10 cellular contexts compared by ENCODE assay signal in the genomic region with DNA sequence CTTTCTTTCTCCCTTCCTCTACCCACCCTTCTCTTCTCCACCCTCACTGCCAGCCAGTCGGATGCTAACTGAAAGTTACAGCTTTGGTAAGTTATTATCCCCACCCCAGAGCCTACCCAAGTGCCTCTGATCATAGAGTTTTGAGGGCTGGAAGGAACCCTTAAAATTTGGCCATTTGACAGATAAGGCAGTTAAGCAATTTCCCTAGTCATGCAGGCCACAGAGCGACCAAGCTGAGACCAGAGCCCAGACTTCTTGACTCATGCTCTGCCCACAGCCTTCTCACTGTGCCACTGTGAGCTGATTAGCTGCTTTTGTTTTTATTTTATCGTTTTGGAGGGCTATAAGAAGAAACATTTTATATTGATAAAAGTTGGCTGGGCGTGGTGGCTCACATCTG. TPM values are rescaled to one million over a fixed set of nuclear protein-coding genes. Genes with fewer than 3 reads are reported as not detected.
A peak's percentile ranks its signal among the peaks of the same experiment; 100 is the strongest.
DNase-seq lines count a peak whose midpoint lies in the region.
"Had no signal": no experiment of that assay in that cellular context is flagged by ENCODE, and none has a peak within 500 bp of the region (broad histone marks: within the 10 kb centered on the region; RNA-seq: fewer than 3 reads in every experiment).

No MANE protein-coding gene starts in this region.

- H3K27me3 Mint-ChIP-seq in activated naive CD4-positive, alpha-beta T cell treated with anti-CD3 and anti-CD28 coated beads, Interleukin-2, amount 50 U/mL, for 24 hours: no peaks in the 10 kb centered on the region

- H3K4me1 Mint-ChIP-seq in activated naive CD4-positive, alpha-beta T cell treated with anti-CD3 and anti-CD28 coated beads, Interleukin-2, amount 50 U/mL, for 24 hours: peaks cover 10% of the 10 kb centered on the region

- no peaks in the 10 kb centered on the region for H3K9me3 Mint-ChIP-seq in activated naive CD4-positive, alpha-beta T cell treated with anti-CD3 and anti-CD28 coated beads, Interleukin-2, amount 50 U/mL, for 24 hours

- peak overlapping the region; percentile 56 for H3K27ac Mint-ChIP-seq in activated naive CD4-positive, alpha-beta T cell treated with anti-CD3 and anti-CD28 coated beads, Interleukin-2, amount 50 U/mL, for 24 hours

- DNase-seq in activated naive CD4-positive, alpha-beta T cell (lab: John Stamatoyannopoulos, UW): no peak
- DNase-seq in amniotic epithelial cell (ENCODE audit: low read depth): peak; percentile 64
- DNase-seq in stromal cell of bone marrow (ENCODE audit: low read depth): peak; percentile 80
- DNase-seq in iPS-NIHi7 (ENCODE audit: extremely low spot score): no peak
- no peak for DNase-seq in mesenteric fat pad (ENCODE audit: low spot score)
- DNase-seq: activated CD8-positive, alpha-beta memory T cell treated with anti-CD3 and anti-CD28 coated beads, Interleukin-2, amount 50 U/mL, for 48 hours; NCI-H2227 treated with DMSO at 0.1 percent for 48 hours; stimulated activated naive CD4-positive, alpha-beta T cell had no signal

- H3K4me3 Mint-ChIP-seq in activated naive CD4-positive, alpha-beta T cell treated with anti-CD3 and anti-CD28 coated beads, Interleukin-2, amount 50 U/mL, for 24 hours: no peak overlapping the region

- peaks cover 8% of the 10 kb centered on the region for H3K36me3 Mint-ChIP-seq in activated naive CD4-positive, alpha-beta T cell treated with anti-CD3 and anti-CD28 coated beads, Interleukin-2, amount 50 U/mL, for 24 hours

RNA-seq across cellular contexts. Expression of a gene that starts 17.2 kb away (rescaled TPM):
- 2.3 TPM for total RNA-seq in mesenteric fat pad
- total RNA-seq: SJSA1 had no signal

RNA-seq across cellular contexts. Expression of a gene that starts 17.5 kb away (rescaled TPM):
- total RNA-seq in mesenteric fat pad: 14.1 TPM

RNA-seq across cellular contexts. Expression of a gene that starts 29.4 kb away (rescaled TPM):
- total RNA-seq in mesenteric fat pad: 41.8 TPM

RNA-seq across cellular contexts. Expression of a gene that starts 29.6 kb away (rescaled TPM):
- not detected for total RNA-seq in mesenteric fat pad

RNA-seq across cellular contexts. Expression of a gene that starts 45.6 kb away (rescaled TPM):
- total RNA-seq in mesenteric fat pad: 66.4 TPM

Comparison
In these comparisons a context has a peak if more than half of its experiments do, and no peak if none do; other contexts are left out.
1. DNase-seq: peak in amniotic epithelial cell (single experiment) and stromal cell of bone marrow (single experiment); none in activated naive CD4-positive, alpha-beta T cell (0 of 4), iPS-NIHi7 (single experiment) and mesenteric fat pad (single experiment).